Comparison of ENCODE assay signal across 24 cellular contexts in genomic region chr14:106511411-106512198, GRCh38.
DNase-seq lines count a peak whose midpoint lies in the region; ATAC-seq and TF ChIP-seq lines count a peak whose summit lies in the region.
"Had no signal": no experiment of that assay in that cellular context is flagged by ENCODE, and none has a peak within 500 bp of the region (broad histone marks: within the 10 kb centered on the region; RNA-seq: fewer than 3 reads in every experiment).

No MANE protein-coding gene starts in this region.

- H3K4me1 Mint-ChIP-seq in activated CD4-positive, alpha-beta T cell treated with anti-CD3 and anti-CD28 coated beads for 36 hours = peaks cover 69% of the 10 kb centered on the region
- H3K4me1 Mint-ChIP-seq in activated T-helper 2 cell treated with anti-CD3 and anti-CD28 coated beads, Interferon-gamma antibody, Interleukin-2, Interleukin-4, amounts not matched to agents 10 μg/mL and 5 μg/mL and 100 μg/mL, durations not matched to agents 14 hours and 24 hours and 36 hours (ENCODE audit: low read depth) = peaks cover 53% of the 10 kb centered on the region
- peaks cover 73 to 77% of the 10 kb centered on the region in 2 donors for H3K4me1 Mint-ChIP-seq in natural killer cell
- H3K4me1 Mint-ChIP-seq: brain, nephron had no signal

- peak overlapping the region; percentile 51 for H3K27ac Mint-ChIP-seq in activated CD4-positive, alpha-beta T cell treated with anti-CD3 and anti-CD28 coated beads for 36 hours
- no peak overlapping the region for H3K27ac Mint-ChIP-seq in activated T-helper 2 cell treated with anti-CD3 and anti-CD28 coated beads, Interferon-gamma antibody, Interleukin-2, Interleukin-4, amounts not matched to agents 10 μg/mL and 5 μg/mL and 100 μg/mL, durations not matched to agents 14 hours and 24 hours and 36 hours
- peak overlapping the region; percentile 87 to 90 for H3K27ac Mint-ChIP-seq in natural killer cell
- H3K27ac Mint-ChIP-seq: brain, nephron had no signal

- TF ChIP-seq POLR2A in GM18505 (IDR thresholded peaks at IDR 0.05; ENCODE audit: borderline replicate concordance, extremely low read depth, insufficient read depth, insufficient read length) = peak; percentile 84

- CTCF ChIA-PET in activated CD4-positive, alpha-beta T cell treated with anti-CD3 and anti-CD28 coated beads for 36 hours (lab: Charles Lee) = interaction anchor here (1.1 to 6.2 kb wide), 8 partner anchors 10 to 100 kb away, joined by 3 to 46 read pairs (median 5); no protein-coding TSS in a partner anchor

- intact Hi-C loops in activated CD4-positive, alpha-beta T cell treated with anti-CD3 and anti-CD28 coated beads for 36 hours (cut with DNase I, micrococcal nuclease) = no loop called here
- intact Hi-C loops in activated T-helper 2 cell treated with anti-CD3 and anti-CD28 coated beads, Interferon-gamma antibody, Interleukin-2, Interleukin-4, amounts not matched to agents 10 μg/mL and 5 μg/mL and 100 μg/mL, durations not matched to agents 14 hours and 24 hours and 36 hours (cut with micrococcal nuclease) = no loop called here
- intact Hi-C loops in natural killer cell (cut with micrococcal nuclease) = no loop called here

- no peaks in the 10 kb centered on the region for H3K36me3 Mint-ChIP-seq in activated CD4-positive, alpha-beta T cell treated with anti-CD3 and anti-CD28 coated beads for 36 hours (ENCODE audit: low read depth)
- no peaks in the 10 kb centered on the region for H3K36me3 Mint-ChIP-seq in activated T-helper 2 cell treated with anti-CD3 and anti-CD28 coated beads, Interferon-gamma antibody, Interleukin-2, Interleukin-4, amounts not matched to agents 10 μg/mL and 5 μg/mL and 100 μg/mL, durations not matched to agents 14 hours and 24 hours and 36 hours (ENCODE audit: low read depth)
- H3K36me3 Mint-ChIP-seq in natural killer cell = no peaks in the 10 kb centered on the region
- H3K36me3 Mint-ChIP-seq: brain had no signal

- POLR2A ChIA-PET in activated CD4-positive, alpha-beta T cell treated with anti-CD3 and anti-CD28 coated beads for 36 hours (lab: Charles Lee) = no interaction called here

- H3K9me3 Mint-ChIP-seq in activated CD4-positive, alpha-beta T cell treated with anti-CD3 and anti-CD28 coated beads for 36 hours (ENCODE audit: low read depth) = no peaks in the 10 kb centered on the region
- no peaks in the 10 kb centered on the region for H3K9me3 Mint-ChIP-seq in activated T-helper 2 cell treated with anti-CD3 and anti-CD28 coated beads, Interferon-gamma antibody, Interleukin-2, Interleukin-4, amounts not matched to agents 10 μg/mL and 5 μg/mL and 100 μg/mL, durations not matched to agents 14 hours and 24 hours and 36 hours
- no peaks in the 10 kb centered on the region for H3K9me3 Mint-ChIP-seq in natural killer cell
- H3K9me3 Mint-ChIP-seq: activated naive CD4-positive, alpha-beta T cell treated with anti-CD3 and anti-CD28 coated beads for 36 hours had no signal

- H3K27me3 Mint-ChIP-seq in activated CD4-positive, alpha-beta T cell treated with anti-CD3 and anti-CD28 coated beads for 36 hours = no peaks in the 10 kb centered on the region
- peaks cover 46% of the 10 kb centered on the region for H3K27me3 Mint-ChIP-seq in activated T-helper 2 cell treated with anti-CD3 and anti-CD28 coated beads, Interferon-gamma antibody, Interleukin-2, Interleukin-4, amounts not matched to agents 10 μg/mL and 5 μg/mL and 100 μg/mL, durations not matched to agents 14 hours and 24 hours and 36 hours (ENCODE audit: low read depth)
- H3K27me3 Mint-ChIP-seq in natural killer cell (ENCODE audit: low read depth in 2 of 2) = no peaks in the 10 kb centered on the region
- H3K27me3 Mint-ChIP-seq: brain had no signal

- H3K4me3 Mint-ChIP-seq in activated CD4-positive, alpha-beta T cell treated with anti-CD3 and anti-CD28 coated beads for 36 hours = no peak overlapping the region
- peak overlapping the region; percentile 6 for H3K4me3 Mint-ChIP-seq in activated T-helper 2 cell treated with anti-CD3 and anti-CD28 coated beads, Interferon-gamma antibody, Interleukin-2, Interleukin-4, amounts not matched to agents 10 μg/mL and 5 μg/mL and 100 μg/mL, durations not matched to agents 14 hours and 24 hours and 36 hours (ENCODE audit: low read depth)
- peak overlapping the region; percentile 73 for H3K4me3 Mint-ChIP-seq in natural killer cell
- H3K4me3 Mint-ChIP-seq: activated naive CD4-positive, alpha-beta T cell treated with anti-CD3 and anti-CD28 coated beads for 36 hours; brain; nephron had no signal

- DNase-seq in activated CD4-positive, alpha-beta T cell treated with anti-CD3 and anti-CD28 coated beads for 36 hours = no peak
- DNase-seq in activated CD4-positive, alpha-beta T cell treated with anti-CD3 and anti-CD28 coated beads for 4 hours = no peak
- DNase-seq in activated T-helper 2 cell treated with anti-CD3 and anti-CD28 coated beads, Interferon-gamma antibody, Interleukin-2, Interleukin-4, amounts not matched to agents 10 μg/mL and 5 μg/mL and 100 μg/mL, durations not matched to agents 14 hours and 24 hours and 36 hours (ENCODE audit: low spot score) = no peak
- DNase-seq in natural killer cell = no peak
- no peak for DNase-seq in kidney glomerular epithelial cell (lab: John Stamatoyannopoulos, UW)
- no peak for DNase-seq in hypothalamus (lab: John Stamatoyannopoulos, UW)
- DNase-seq: 8988T; activated CD4-positive, CD25-positive, alpha-beta regulatory T cell; activated CD8-positive, alpha-beta memory T cell treated with anti-CD3 and anti-CD28 coated beads, Interleukin-2, amount 50 U/mL, for 48 hours; BE2C; cortex of kidney; DMS153; foreskin fibroblast; GF-D8; hippocampal formation; mammary epithelial cell; NCI-H526 treated with DMSO at 0.1 percent for 48 hours; uterus had no signal

- no peak for TF ChIP-seq CTCF in natural killer cell (IDR thresholded peaks at IDR 0.05)

- ATAC-seq in activated CD4-positive, alpha-beta T cell treated with anti-CD3 and anti-CD28 coated beads for 36 hours = no peak
- ATAC-seq in GM18505 (IDR thresholded peaks at IDR 0.05; ENCODE audit: unreplicated experiment) (no peak), natural killer cell (peak in 1 of 3 donors; percentile 13), HG03342 (IDR thresholded peaks at IDR 0.05; ENCODE audit: unreplicated experiment) (no peak)
- ATAC-seq: Right ventricle myocardium inferior had no signal
